In genomic region chr17:83113792-83114191, GRCh38 we compare ENCODE assay signal across 16 cellular contexts. TPM values are rescaled to one million over a fixed set of nuclear protein-coding genes. Genes with fewer than 3 reads are reported as not detected.
A peak's percentile ranks its signal among the peaks of the same experiment; 100 is the strongest.
DNase-seq lines count a peak whose midpoint lies in the region; ATAC-seq and TF ChIP-seq lines count a peak whose summit lies in the region.
"Had no signal": no experiment of that assay in that cellular context is flagged by ENCODE, and none has a peak within 500 bp of the region (broad histone marks: within the 10 kb centered on the region; RNA-seq: fewer than 3 reads in every experiment).

No MANE protein-coding gene starts in this region.

- H3K4me1 ChIP-seq in sigmoid colon, result peaks cover 0 to 22% (median 18%) of the 10 kb centered on the region in 4 donors
- H3K4me1 ChIP-seq: HAP-1 had no signal

- no peaks in the 10 kb centered on the region for H3K27me3 ChIP-seq in sigmoid colon

- H3K4me3 ChIP-seq in sigmoid colon, result no peak overlapping the region
- H3K4me3 ChIP-seq: A549, BLaER1, HAP-1 had no signal

- no peaks in the 10 kb centered on the region for H3K36me3 Mint-ChIP-seq in nephron progenitor cell (ENCODE audit: low read depth)
- H3K36me3 Mint-ChIP-seq: CD4-positive, alpha-beta memory T cell had no signal

- TF ChIP-seq EP300 in sigmoid colon (IDR thresholded peaks at IDR 0.05), result no peak

- TF ChIP-seq POLR2A in sigmoid colon (IDR thresholded peaks at IDR 0.05), result no peak

- peak; percentile 27 for DNase-seq in Right ventricle myocardium inferior (ENCODE audit: missing footprints)
- no peak for DNase-seq in cardiac septum (ENCODE audit: low spot score)
- no peak for DNase-seq in RWPE1 (ENCODE audit: low spot score)
- no peak for DNase-seq in nephron progenitor cell
- peak; percentile 63 for DNase-seq in sigmoid colon
- no peak for DNase-seq in posterior cingulate gyrus
- DNase-seq in NK-92 (lab: John Stamatoyannopoulos, UW; ENCODE audit: unreplicated experiment), result no peak
- DNase-seq: Calu3; CD4-positive, alpha-beta memory T cell; DMS79 treated with DMSO at 0.1 percent for 48 hours; GF-D8 had no signal

- peak overlapping the region; percentile 11; the same call in 1 of the 2 replicates for H3K27ac ChIP-seq in RWPE1
- no peak overlapping the region for H3K27ac ChIP-seq in sigmoid colon
- H3K27ac ChIP-seq: 22Rv1, BLaER1 had no signal

- peak overlapping the region; percentile 22 for H3K27ac Mint-ChIP-seq in nephron progenitor cell
- H3K27ac Mint-ChIP-seq: CD14-positive monocyte; CD4-positive, alpha-beta memory T cell had no signal

- H3K4me1 Mint-ChIP-seq in nephron progenitor cell, result peaks cover 73% of the 10 kb centered on the region

- no peak for ATAC-seq in Right ventricle myocardium inferior
- ATAC-seq: A549 had no signal

- TF ChIP-seq CTCF in RWPE1 (conservative IDR thresholded peaks at IDR 0.05; ENCODE audit: low read depth) (no peak), nephron progenitor cell (IDR thresholded peaks at IDR 0.05) (no peak), sigmoid colon (IDR thresholded peaks at IDR 0.05) (no peak)

- intact Hi-C loops in Right ventricle myocardium inferior (cut with DNase I) (no loop called here), cardiac septum (cut with DNase I) (no loop called here), sigmoid colon (cut with DNase I) (no loop called here), posterior cingulate gyrus (cut with DNase I) (no loop called here)

- H3K27me3 Mint-ChIP-seq in nephron progenitor cell (ENCODE audit: low read depth, poor library complexity), result peaks cover 38% of the 10 kb centered on the region

- no peak overlapping the region for H3K4me3 Mint-ChIP-seq in nephron progenitor cell
- H3K4me3 Mint-ChIP-seq: CD14-positive monocyte; CD4-positive, alpha-beta memory T cell had no signal

- H3K9me3 ChIP-seq in sigmoid colon, result no peaks in the 10 kb centered on the region
- H3K9me3 ChIP-seq: HAP-1 had no signal

- POLR2A ChIA-PET in RWPE1 (lab: Yijun Ruan, JAX; ENCODE audit: low non-redundant PET), result no interaction called here

- peaks cover 4% of the 10 kb centered on the region for H3K9me3 Mint-ChIP-seq in nephron progenitor cell
- H3K9me3 Mint-ChIP-seq: CD4-positive, alpha-beta memory T cell had no signal

- 93 to 96% methylated on average over 22 of the region's 22 CpGs for WGBS in sigmoid colon, 2 donors

- H3K36me3 ChIP-seq in sigmoid colon, result no peaks in the 10 kb centered on the region
- H3K36me3 ChIP-seq: BLaER1, HAP-1 had no signal

- CTCF ChIA-PET in RWPE1 (lab: Yijun Ruan, JAX), result no interaction called here

RNA-seq across cellular contexts. Expression of gene METRNL, which starts 34.4 kb away (rescaled TPM):
- total RNA-seq in Right ventricle myocardium inferior (70.1 TPM), cardiac septum (104 TPM), sigmoid colon (10 to 100 TPM; 26.8 to 53.6 (median 29.8) TPM)
- 100 to 1,000 TPM in 1 of 3 donors, 10 to 100 TPM in 2; 93.1 to 116 (median 99.6) TPM for polyA plus RNA-seq in sigmoid colon

Comparison
In these comparisons a context has a peak if more than half of its experiments do, and no peak if none do; other contexts are left out.
1. DNase-seq: peak in Right ventricle myocardium inferior (single experiment) and sigmoid colon (single experiment); none in cardiac septum (single experiment), RWPE1 (single experiment), nephron progenitor cell (single experiment), posterior cingulate gyrus (0 of 10) and NK-92 (single experiment).